Comparison of ENCODE assay signal across 10 cellular contexts in genomic region chr11:83583953-83584352, GRCh38.
A peak's percentile ranks its signal among the peaks of the same experiment; 100 is the strongest.
DNase-seq lines count a peak whose midpoint lies in the region; ATAC-seq and TF ChIP-seq lines count a peak whose summit lies in the region.
"Had no signal": no experiment of that assay in that cellular context is flagged by ENCODE, and none has a peak within 500 bp of the region (broad histone marks: within the 10 kb centered on the region; RNA-seq: fewer than 3 reads in every experiment).

No MANE protein-coding gene starts in this region.

- TF ChIP-seq CTCF in fibroblast of mammary gland (conservative IDR thresholded peaks at IDR 0.05; ENCODE audit: control insufficient read depth, insufficient read depth, low read depth, low read length) (no peak), upper lobe of right lung (IDR thresholded peaks at IDR 0.05) (no peak)

- no peak overlapping the region for H3K27ac ChIP-seq in upper lobe of right lung

- H3K4me3 ChIP-seq in fibroblast of mammary gland (ENCODE audit: control insufficient read depth, low read depth, low read length): no peak overlapping the region
- no peak overlapping the region for H3K4me3 ChIP-seq in upper lobe of right lung

- DNase-seq in EL (peak; percentile 47), fibroblast of mammary gland (ENCODE audit: low read depth) (peak; percentile 93), globus pallidus (ENCODE audit: low spot score) (no peak), upper lobe of right lung (no peak), NCI-H128 (lab: John Stamatoyannopoulos, UW; ENCODE audit: unreplicated experiment) (no peak)
- DNase-seq: activated naive CD8-positive, alpha-beta T cell treated with anti-CD3 and anti-CD28 coated beads, Interleukin-2, amount 10 ng/mL, durations not matched to agents 7 days and 5 days had no signal

- H3K4me1 ChIP-seq in upper lobe of right lung: no peaks in the 10 kb centered on the region

- intact Hi-C loops in upper lobe of right lung (cut with DNase I): no loop called here

- no peaks in the 10 kb centered on the region for H3K9me3 ChIP-seq in upper lobe of right lung

- no peaks in the 10 kb centered on the region for H3K36me3 ChIP-seq in upper lobe of right lung

- H3K27me3 ChIP-seq in upper lobe of right lung: no peaks in the 10 kb centered on the region

- ATAC-seq in GM19467 (IDR thresholded peaks at IDR 0.05; ENCODE audit: unreplicated experiment) (peak; percentile 85), HG03175 (IDR thresholded peaks at IDR 0.05; ENCODE audit: unreplicated experiment) (peak; percentile 95), upper lobe of right lung (no peak), HG02970 (IDR thresholded peaks at IDR 0.05; ENCODE audit: low FRiP score, unreplicated experiment) (no peak)
- ATAC-seq: left lobe of liver had no signal

Comparison
In these comparisons a context has a peak if more than half of its experiments do, and no peak if none do; other contexts are left out.
1. DNase-seq: peak in EL (single experiment) and fibroblast of mammary gland (single experiment); none in globus pallidus (single experiment), upper lobe of right lung (single experiment) and NCI-H128 (single experiment).
2. ATAC-seq: peak in GM19467 (single experiment) and HG03175 (single experiment); none in upper lobe of right lung (single experiment) and HG02970 (single experiment).